ENCODE assay signal across 10 cellular contexts in genomic region chr3:183844606-183845005, GRCh38. TPM values are rescaled to one million over a fixed set of nuclear protein-coding genes. Genes with fewer than 3 reads are reported as not detected.
A peak's percentile ranks its signal among the peaks of the same experiment; 100 is the strongest.
DNase-seq lines count a peak whose midpoint lies in the region; ATAC-seq and TF ChIP-seq lines count a peak whose summit lies in the region.
"Had no signal": no experiment of that assay in that cellular context is flagged by ENCODE, and none has a peak within 500 bp of the region (broad histone marks: within the 10 kb centered on the region; RNA-seq: fewer than 3 reads in every experiment).

No MANE protein-coding gene starts in this region.

- no peak overlapping the region for H2AFZ ChIP-seq in osteoblast (ENCODE audit: low read length)

- peak overlapping the region; percentile 1 for H3K4me2 ChIP-seq in osteoblast (ENCODE audit: insufficient read depth, low read length)

- intact Hi-C loops in sciatic nerve (cut with DNase I) = no loop called here

- H3K27me3 ChIP-seq in osteoblast (ENCODE audit: insufficient read depth, low read length) = no peaks in the 10 kb centered on the region
- H3K27me3 ChIP-seq in effector memory CD4-positive, alpha-beta T cell (replicated peaks; ENCODE audit: control insufficient read depth, insufficient read depth, low read length, poor library complexity, severe bottlenecking) = no peaks in the 10 kb centered on the region

- DNase-seq in EH (ENCODE audit: low read depth) = peak; percentile 90
- DNase-seq in NCI-H226 = peak; percentile 79
- DNase-seq in cardiac fibroblast (ENCODE audit: low read depth in 2 of 2) = peak; percentile 67 to 79
- peak; percentile 78 for DNase-seq in osteoblast (ENCODE audit: insufficient read length, low spot score, missing footprints)
- DNase-seq in sciatic nerve (ENCODE audit: low spot score) = no peak
- no peak for DNase-seq in NCI-H1105 treated with DMSO at 0.1 percent for 48 hours (lab: John Stamatoyannopoulos, UW)
- DNase-seq in effector memory CD4-positive, alpha-beta T cell = no peak
- DNase-seq: effector memory CD8-positive, alpha-beta T cell; NCI-H2227 treated with DMSO at 0.1 percent for 48 hours had no signal

- no peaks in the 10 kb centered on the region for H3K9me3 ChIP-seq in osteoblast (ENCODE audit: low read depth, low read length)
- H3K9me3 ChIP-seq in effector memory CD4-positive, alpha-beta T cell (ENCODE audit: control insufficient read depth, low read length) = no peaks in the 10 kb centered on the region

- H3K36me3 ChIP-seq in osteoblast (ENCODE audit: insufficient read depth, low read length) = peaks cover 33% of the 10 kb centered on the region
- peaks cover 59% of the 10 kb centered on the region for H3K36me3 ChIP-seq in effector memory CD4-positive, alpha-beta T cell (ENCODE audit: control insufficient read depth, insufficient read depth, low read length)

- TF ChIP-seq CTCF in cardiac fibroblast (IDR thresholded peaks at IDR 0.05; ENCODE audit: low read depth, low read length) (no peak), osteoblast (IDR thresholded peaks at IDR 0.05; ENCODE audit: extremely low read depth, low read depth, low read length) (no peak)

- peaks cover 18% of the 10 kb centered on the region for H3K4me1 ChIP-seq in osteoblast (ENCODE audit: insufficient read depth, low read length)
- no peaks in the 10 kb centered on the region for H3K4me1 ChIP-seq in effector memory CD4-positive, alpha-beta T cell (ENCODE audit: control insufficient read depth, insufficient read depth, low read length, poor library complexity, severe bottlenecking)

- H3K79me2 ChIP-seq in osteoblast (ENCODE audit: insufficient read depth, low read length) = peaks cover 2% of the 10 kb centered on the region

- H4K20me1 ChIP-seq in osteoblast (ENCODE audit: insufficient read depth, low read length) = no peaks in the 10 kb centered on the region

- H3K4me3 ChIP-seq in cardiac fibroblast (replicated peaks in 1 of 2; ENCODE audit: low read depth in 2 of 2, low read length in 2 of 2) (no peak overlapping the region), osteoblast (ENCODE audit: insufficient read depth, low read length) (no peak overlapping the region)
- H3K4me3 ChIP-seq in effector memory CD4-positive, alpha-beta T cell (ENCODE audit: insufficient read depth, low read depth, low read length, poor library complexity, severe bottlenecking) = no peak overlapping the region

- peak overlapping the region; percentile 68 for H3K27ac ChIP-seq in osteoblast (ENCODE audit: low read depth, low read length)
- no peak overlapping the region for H3K27ac ChIP-seq in effector memory CD4-positive, alpha-beta T cell (ENCODE audit: insufficient read depth, low read length, poor library complexity, severe bottlenecking)

- ATAC-seq in sciatic nerve (no peak), GM18858 (IDR thresholded peaks at IDR 0.05; ENCODE audit: unreplicated experiment) (no peak)
- ATAC-seq: effector memory CD8-positive, alpha-beta T cell had no signal

RNA-seq across cellular contexts. Expression of gene MAP6D1, which starts 19.2 kb away (rescaled TPM):
- 0.59 and 2.2 TPM in 2 replicates for total RNA-seq in osteoblast
- total RNA-seq in sciatic nerve = 1.1 TPM

RNA-seq across cellular contexts. Expression of gene PARL, which starts 40.1 kb away (rescaled TPM):
- total RNA-seq in osteoblast (26.8 and 34.0 TPM in 2 replicates), sciatic nerve (57.2 TPM)

Comparison
In these comparisons a context has a peak if more than half of its experiments do, and no peak if none do; other contexts are left out.
1. DNase-seq: peak in EH (single experiment), NCI-H226 (single experiment), cardiac fibroblast (2 of 2) and osteoblast (single experiment); none in sciatic nerve (single experiment), NCI-H1105 treated with DMSO at 0.1 percent for 48 hours (single experiment) and effector memory CD4-positive, alpha-beta T cell (0 of 3).